ENCODE assay signal across 2 cellular contexts in the genomic region with DNA sequence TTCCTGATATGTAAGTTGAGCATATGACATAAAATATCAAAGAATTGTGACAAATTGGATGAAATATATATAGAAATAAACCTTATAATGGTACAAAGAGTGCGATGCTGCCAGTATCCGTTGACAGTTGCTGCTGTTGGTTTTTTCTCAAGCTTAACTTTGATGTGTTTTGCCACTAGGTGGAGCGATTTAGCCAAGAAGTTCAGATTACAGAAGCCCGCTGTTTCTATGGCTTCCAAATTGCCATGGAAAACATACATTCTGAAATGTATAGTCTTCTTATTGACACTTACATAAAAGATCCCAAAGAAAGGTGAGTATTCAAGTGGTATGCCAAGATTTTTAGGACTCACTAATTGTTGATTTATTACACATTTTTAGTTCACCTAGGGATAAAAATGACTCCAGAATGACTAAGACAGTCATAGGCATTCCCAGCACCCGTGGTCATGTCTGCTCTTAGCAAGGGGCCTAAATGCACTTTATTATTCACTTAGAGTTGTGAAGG.
TF ChIP-seq lines count a peak whose summit lies in the region.

No MANE protein-coding gene starts in this region.

TF ChIP-seq in GM12878, 131 proteins besides CTCF, POLR2A, EP300 and RAD21 (continued from another document):
- TF ChIP-seq, protein P1, sequence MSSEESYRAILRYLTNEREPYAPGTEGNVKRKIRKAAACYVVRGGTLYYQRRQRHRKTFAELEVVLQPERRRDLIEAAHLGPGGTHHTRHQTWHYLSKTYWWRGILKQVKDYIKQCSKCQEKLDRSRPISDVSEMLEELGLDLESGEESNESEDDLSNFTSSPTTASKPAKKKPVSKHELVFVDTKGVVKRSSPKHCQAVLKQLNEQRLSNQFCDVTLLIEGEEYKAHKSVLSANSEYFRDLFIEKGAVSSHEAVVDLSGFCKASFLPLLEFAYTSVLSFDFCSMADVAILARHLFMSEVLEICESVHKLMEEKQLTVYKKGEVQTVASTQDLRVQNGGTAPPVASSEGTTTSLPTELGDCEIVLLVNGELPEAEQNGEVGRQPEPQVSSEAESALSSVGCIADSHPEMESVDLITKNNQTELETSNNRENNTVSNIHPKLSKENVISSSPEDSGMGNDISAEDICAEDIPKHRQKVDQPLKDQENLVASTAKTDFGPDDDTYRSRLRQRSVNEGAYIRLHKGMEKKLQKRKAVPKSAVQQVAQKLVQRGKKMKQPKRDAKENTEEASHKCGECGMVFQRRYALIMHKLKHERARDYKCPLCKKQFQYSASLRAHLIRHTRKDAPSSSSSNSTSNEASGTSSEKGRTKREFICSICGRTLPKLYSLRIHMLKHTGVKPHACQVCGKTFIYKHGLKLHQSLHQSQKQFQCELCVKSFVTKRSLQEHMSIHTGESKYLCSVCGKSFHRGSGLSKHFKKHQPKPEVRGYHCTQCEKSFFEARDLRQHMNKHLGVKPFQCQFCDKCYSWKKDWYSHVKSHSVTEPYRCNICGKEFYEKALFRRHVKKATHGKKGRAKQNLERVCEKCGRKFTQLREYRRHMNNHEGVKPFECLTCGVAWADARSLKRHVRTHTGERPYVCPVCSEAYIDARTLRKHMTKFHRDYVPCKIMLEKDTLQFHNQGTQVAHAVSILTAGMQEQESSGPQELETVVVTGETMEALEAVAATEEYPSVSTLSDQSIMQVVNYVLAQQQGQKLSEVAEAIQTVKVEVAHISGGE (CRISPR knock-in tag; IDR thresholded peaks at IDR 0.05), result no peak
- no peak for TF ChIP-seq IRF4 (IDR thresholded peaks at IDR 0.05; ENCODE audit: low read depth, low read length)
- no peak for TF ChIP-seq HCFC1 (IDR thresholded peaks at IDR 0.05; ENCODE audit: low read length)
- TF ChIP-seq, protein P2, sequence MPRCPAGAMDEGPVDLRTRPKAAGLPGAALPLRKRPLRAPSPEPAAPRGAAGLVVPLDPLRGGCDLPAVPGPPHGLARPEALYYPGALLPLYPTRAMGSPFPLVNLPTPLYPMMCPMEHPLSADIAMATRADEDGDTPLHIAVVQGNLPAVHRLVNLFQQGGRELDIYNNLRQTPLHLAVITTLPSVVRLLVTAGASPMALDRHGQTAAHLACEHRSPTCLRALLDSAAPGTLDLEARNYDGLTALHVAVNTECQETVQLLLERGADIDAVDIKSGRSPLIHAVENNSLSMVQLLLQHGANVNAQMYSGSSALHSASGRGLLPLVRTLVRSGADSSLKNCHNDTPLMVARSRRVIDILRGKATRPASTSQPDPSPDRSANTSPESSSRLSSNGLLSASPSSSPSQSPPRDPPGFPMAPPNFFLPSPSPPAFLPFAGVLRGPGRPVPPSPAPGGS (IDR thresholded peaks at IDR 0.05; ENCODE audit: borderline replicate concordance, insufficient read depth, low read depth, low read length, poor library complexity, severe bottlenecking), result no peak
- no peak for TF ChIP-seq CBX3 (IDR thresholded peaks at IDR 0.05; ENCODE audit: borderline replicate concordance, low read depth)
- TF ChIP-seq, protein P3, sequence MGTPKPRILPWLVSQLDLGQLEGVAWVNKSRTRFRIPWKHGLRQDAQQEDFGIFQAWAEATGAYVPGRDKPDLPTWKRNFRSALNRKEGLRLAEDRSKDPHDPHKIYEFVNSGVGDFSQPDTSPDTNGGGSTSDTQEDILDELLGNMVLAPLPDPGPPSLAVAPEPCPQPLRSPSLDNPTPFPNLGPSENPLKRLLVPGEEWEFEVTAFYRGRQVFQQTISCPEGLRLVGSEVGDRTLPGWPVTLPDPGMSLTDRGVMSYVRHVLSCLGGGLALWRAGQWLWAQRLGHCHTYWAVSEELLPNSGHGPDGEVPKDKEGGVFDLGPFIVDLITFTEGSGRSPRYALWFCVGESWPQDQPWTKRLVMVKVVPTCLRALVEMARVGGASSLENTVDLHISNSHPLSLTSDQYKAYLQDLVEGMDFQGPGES (IDR thresholded peaks at IDR 0.05), result no peak
- no peak for TF ChIP-seq ZBED1 (IDR thresholded peaks at IDR 0.05; ENCODE audit: borderline replicate concordance)
- TF ChIP-seq BRCA1 (IDR thresholded peaks at IDR 0.05; ENCODE audit: low read depth, low read length), result no peak
- no peak for TF ChIP-seq SUZ12 (IDR thresholded peaks at IDR 0.05; ENCODE audit: unreplicated experiment)
- TF ChIP-seq WRNIP1 (IDR thresholded peaks at IDR 0.05; ENCODE audit: borderline replicate concordance, low read depth, low read length), result no peak
TF ChIP-seq in GM12878: peak in this region for 5.

TF ChIP-seq in HepG2, 621 proteins besides CTCF, POLR2A, EP300 and RAD21 (continued from another document):
- TF ChIP-seq, protein P4, sequence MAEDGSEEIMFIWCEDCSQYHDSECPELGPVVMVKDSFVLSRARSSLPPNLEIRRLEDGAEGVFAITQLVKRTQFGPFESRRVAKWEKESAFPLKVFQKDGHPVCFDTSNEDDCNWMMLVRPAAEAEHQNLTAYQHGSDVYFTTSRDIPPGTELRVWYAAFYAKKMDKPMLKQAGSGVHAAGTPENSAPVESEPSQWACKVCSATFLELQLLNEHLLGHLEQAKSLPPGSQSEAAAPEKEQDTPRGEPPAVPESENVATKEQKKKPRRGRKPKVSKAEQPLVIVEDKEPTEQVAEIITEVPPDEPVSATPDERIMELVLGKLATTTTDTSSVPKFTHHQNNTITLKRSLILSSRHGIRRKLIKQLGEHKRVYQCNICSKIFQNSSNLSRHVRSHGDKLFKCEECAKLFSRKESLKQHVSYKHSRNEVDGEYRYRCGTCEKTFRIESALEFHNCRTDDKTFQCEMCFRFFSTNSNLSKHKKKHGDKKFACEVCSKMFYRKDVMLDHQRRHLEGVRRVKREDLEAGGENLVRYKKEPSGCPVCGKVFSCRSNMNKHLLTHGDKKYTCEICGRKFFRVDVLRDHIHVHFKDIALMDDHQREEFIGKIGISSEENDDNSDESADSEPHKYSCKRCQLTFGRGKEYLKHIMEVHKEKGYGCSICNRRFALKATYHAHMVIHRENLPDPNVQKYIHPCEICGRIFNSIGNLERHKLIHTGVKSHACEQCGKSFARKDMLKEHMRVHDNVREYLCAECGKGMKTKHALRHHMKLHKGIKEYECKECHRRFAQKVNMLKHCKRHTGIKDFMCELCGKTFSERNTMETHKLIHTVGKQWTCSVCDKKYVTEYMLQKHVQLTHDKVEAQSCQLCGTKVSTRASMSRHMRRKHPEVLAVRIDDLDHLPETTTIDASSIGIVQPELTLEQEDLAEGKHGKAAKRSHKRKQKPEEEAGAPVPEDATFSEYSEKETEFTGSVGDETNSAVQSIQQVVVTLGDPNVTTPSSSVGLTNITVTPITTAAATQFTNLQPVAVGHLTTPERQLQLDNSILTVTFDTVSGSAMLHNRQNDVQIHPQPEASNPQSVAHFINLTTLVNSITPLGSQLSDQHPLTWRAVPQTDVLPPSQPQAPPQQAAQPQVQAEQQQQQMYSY (CRISPR knock-in tag; IDR thresholded peaks at IDR 0.05), result no peak
- TF ChIP-seq ZNF883 (CRISPR knock-in tag; IDR thresholded peaks at IDR 0.05; ENCODE audit: not compliant biosample characterization) (no peak), MYNN (CRISPR knock-in tag; IDR thresholded peaks at IDR 0.05; ENCODE audit: low read depth) (no peak), FOXA3 (CRISPR knock-in tag; IDR thresholded peaks at IDR 0.05) (peak; percentile 34; the same call in 1 of the 2 replicates), ZNF317 (CRISPR knock-in tag; IDR thresholded peaks at IDR 0.05) (peak; percentile 57; the same call in 1 of the 2 replicates), TGIF2 (CRISPR knock-in tag; IDR thresholded peaks at IDR 0.05) (peak; percentile 47), FOXA1 (IDR thresholded peaks at IDR 0.05) (no peak), FOXA1 (CRISPR knock-in tag; IDR thresholded peaks at IDR 0.05) (0 out of 2 replicates have a peak, but pooled peaks have one; percentile 28), NCOA5 (CRISPR knock-in tag; IDR thresholded peaks at IDR 0.05) (no peak), MXI1 (IDR thresholded peaks at IDR 0.05; ENCODE audit: borderline replicate concordance, low read depth, low read length) (0 out of 3 replicates have a peak, but pooled peaks have one; percentile 10), ZNF816 (CRISPR knock-in tag; IDR thresholded peaks at IDR 0.05; ENCODE audit: borderline replicate concordance) (0 out of 2 replicates have a peak, but pooled peaks have one; percentile 16), RFX1 (IDR thresholded peaks at IDR 0.05) (peak; percentile 34; the same call in 1 of the 2 replicates), ZNF652 (CRISPR knock-in tag; IDR thresholded peaks at IDR 0.05; ENCODE audit: borderline replicate concordance, low read depth) (no peak), KLF16 (CRISPR knock-in tag; IDR thresholded peaks at IDR 0.05) (peak in 1 of 2 experiments; percentile 50; a peak in 1 of 4 replicates), ELF4 (CRISPR knock-in tag; IDR thresholded peaks at IDR 0.05; ENCODE audit: borderline replicate concordance) (0 out of 2 replicates have a peak, but pooled peaks have one; percentile 42), ZNF12 (CRISPR knock-in tag; IDR thresholded peaks at IDR 0.05) (peak; percentile 69; the same call in 1 of the 2 replicates), ZNF75D (CRISPR knock-in tag; IDR thresholded peaks at IDR 0.05; ENCODE audit: borderline replicate concordance) (no peak)
- TF ChIP-seq, protein P5, sequence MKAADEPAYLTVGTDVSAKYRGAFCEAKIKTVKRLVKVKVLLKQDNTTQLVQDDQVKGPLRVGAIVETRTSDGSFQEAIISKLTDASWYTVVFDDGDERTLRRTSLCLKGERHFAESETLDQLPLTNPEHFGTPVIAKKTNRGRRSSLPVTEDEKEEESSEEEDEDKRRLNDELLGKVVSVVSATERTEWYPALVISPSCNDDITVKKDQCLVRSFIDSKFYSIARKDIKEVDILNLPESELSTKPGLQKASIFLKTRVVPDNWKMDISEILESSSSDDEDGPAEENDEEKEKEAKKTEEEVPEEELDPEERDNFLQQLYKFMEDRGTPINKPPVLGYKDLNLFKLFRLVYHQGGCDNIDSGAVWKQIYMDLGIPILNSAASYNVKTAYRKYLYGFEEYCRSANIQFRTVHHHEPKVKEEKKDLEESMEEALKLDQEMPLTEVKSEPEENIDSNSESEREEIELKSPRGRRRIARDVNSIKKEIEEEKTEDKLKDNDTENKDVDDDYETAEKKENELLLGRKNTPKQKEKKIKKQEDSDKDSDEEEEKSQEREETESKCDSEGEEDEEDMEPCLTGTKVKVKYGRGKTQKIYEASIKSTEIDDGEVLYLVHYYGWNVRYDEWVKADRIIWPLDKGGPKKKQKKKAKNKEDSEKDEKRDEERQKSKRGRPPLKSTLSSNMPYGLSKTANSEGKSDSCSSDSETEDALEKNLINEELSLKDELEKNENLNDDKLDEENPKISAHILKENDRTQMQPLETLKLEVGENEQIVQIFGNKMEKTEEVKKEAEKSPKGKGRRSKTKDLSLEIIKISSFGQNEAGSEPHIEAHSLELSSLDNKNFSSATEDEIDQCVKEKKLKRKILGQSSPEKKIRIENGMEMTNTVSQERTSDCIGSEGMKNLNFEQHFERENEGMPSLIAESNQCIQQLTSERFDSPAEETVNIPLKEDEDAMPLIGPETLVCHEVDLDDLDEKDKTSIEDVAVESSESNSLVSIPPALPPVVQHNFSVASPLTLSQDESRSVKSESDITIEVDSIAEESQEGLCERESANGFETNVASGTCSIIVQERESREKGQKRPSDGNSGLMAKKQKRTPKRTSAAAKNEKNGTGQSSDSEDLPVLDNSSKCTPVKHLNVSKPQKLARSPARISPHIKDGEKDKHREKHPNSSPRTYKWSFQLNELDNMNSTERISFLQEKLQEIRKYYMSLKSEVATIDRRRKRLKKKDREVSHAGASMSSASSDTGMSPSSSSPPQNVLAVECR (CRISPR knock-in tag; IDR thresholded peaks at IDR 0.05; ENCODE audit: borderline replicate concordance), result peak; percentile 37; the same call in 1 of the 2 replicates
- TF ChIP-seq, protein P6, sequence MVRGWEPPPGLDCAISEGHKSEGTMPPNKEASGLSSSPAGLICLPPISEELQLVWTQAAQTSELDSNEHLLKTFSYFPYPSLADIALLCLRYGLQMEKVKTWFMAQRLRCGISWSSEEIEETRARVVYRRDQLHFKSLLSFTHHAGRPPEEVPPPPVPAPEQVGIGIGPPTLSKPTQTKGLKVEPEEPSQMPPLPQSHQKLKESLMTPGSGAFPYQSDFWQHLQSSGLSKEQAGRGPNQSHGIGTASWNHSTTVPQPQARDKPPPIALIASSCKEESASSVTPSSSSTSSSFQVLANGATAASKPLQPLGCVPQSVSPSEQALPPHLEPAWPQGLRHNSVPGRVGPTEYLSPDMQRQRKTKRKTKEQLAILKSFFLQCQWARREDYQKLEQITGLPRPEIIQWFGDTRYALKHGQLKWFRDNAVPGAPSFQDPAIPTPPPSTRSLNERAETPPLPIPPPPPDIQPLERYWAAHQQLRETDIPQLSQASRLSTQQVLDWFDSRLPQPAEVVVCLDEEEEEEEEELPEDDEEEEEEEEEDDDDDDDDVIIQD (CRISPR knock-in tag; IDR thresholded peaks at IDR 0.05; ENCODE audit: low read depth), result 0 out of 2 replicates have a peak, but pooled peaks have one; percentile 32
